In the genomic region with DNA sequence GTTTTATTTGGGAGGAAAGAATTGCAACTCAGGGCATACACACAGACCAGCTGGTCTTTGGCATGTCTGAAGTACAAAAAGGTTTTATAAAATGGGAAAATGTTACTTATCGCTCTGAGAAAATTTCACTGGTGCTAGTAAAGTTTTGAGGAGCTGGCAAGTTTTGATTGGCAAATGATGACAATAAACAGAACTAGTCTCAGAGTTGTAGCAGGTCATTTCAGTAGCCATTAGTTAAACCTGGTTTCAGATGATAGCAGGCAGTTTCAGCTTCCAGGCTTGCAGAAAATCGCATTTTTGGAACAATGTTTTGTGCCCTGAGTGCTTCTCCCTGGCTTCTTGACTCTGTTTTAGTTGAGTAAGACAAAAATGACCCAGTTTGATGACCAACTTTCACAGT, we compare ENCODE assay signal across 19 cellular contexts. TPM values are rescaled to one million over a fixed set of nuclear protein-coding genes. Genes with fewer than 3 reads are reported as not detected.
A peak's percentile ranks its signal among the peaks of the same experiment; 100 is the strongest.
DNase-seq lines count a peak whose midpoint lies in the region; ATAC-seq, FAIRE-seq and TF ChIP-seq lines count a peak whose summit lies in the region.
"Had no signal": no experiment of that assay in that cellular context is flagged by ENCODE, and none has a peak within 500 bp of the region (broad histone marks: within the 10 kb centered on the region; RNA-seq: fewer than 3 reads in every experiment).

No MANE protein-coding gene starts in this region.

- no peak for ATAC-seq in naive thymus-derived CD4-positive, alpha-beta T cell
- no peak for ATAC-seq in GM18505 (IDR thresholded peaks at IDR 0.05; ENCODE audit: unreplicated experiment)
- no peak for ATAC-seq in HG02610 (IDR thresholded peaks at IDR 0.05; ENCODE audit: unreplicated experiment)
- ATAC-seq: lower lobe of right lung, WTC11 had no signal

- H3K27ac ChIP-seq in CD4-positive, alpha-beta memory T cell (ENCODE audit: low read depth, low read length): peak overlapping the region; percentile 11
- H3K27ac ChIP-seq in naive thymus-derived CD4-positive, alpha-beta T cell (ENCODE audit: low read depth, low read length): peak overlapping the region; percentile 77
- H3K27ac ChIP-seq: BLaER1, colonic mucosa, lower lobe of right lung had no signal

- POLR2A ChIA-PET in CD4-positive, alpha-beta memory T cell (lab: Charles Lee; ENCODE audit: partially characterized antibody): interaction anchor here (2.2 to 39.7 kb wide), 4 partner anchors 7 to 59 kb away, joined by 8 to 5737 read pairs (median 3006); partner anchors contain the start of genes B2M, PATL2, SPG11 and TRIM69
- POLR2A ChIA-PET in activated CD4-positive, alpha-beta memory T cell treated with anti-CD3 and anti-CD28 coated beads for 36 hours (lab: Charles Lee): interaction anchor here (1.1 to 21.9 kb wide), 4 partner anchors 7 to 57 kb away, joined by 6 to 1161 read pairs (median 780); partner anchors contain the start of genes B2M, PATL2, SPG11 and TRIM69
- POLR2A ChIA-PET in naive thymus-derived CD4-positive, alpha-beta T cell (lab: Charles Lee): interaction anchor here (0.6 to 39.4 kb wide), 5 partner anchors 4 to 176 kb away, joined by 3 to 3822 read pairs (median 2064); partner anchors contain the start of genes B2M, PATL2, SPG11 and TRIM69

- no peaks in the 10 kb centered on the region for H3K27me3 Mint-ChIP-seq in CD4-positive, alpha-beta memory T cell
- H3K27me3 Mint-ChIP-seq in activated CD4-positive, alpha-beta memory T cell treated with anti-CD3 and anti-CD28 coated beads for 36 hours: no peaks in the 10 kb centered on the region
- no peaks in the 10 kb centered on the region for H3K27me3 Mint-ChIP-seq in naive thymus-derived CD4-positive, alpha-beta T cell

- no peak overlapping the region for H3K4me3 ChIP-seq in CD4-positive, alpha-beta memory T cell (ENCODE audit: low read length in 2 of 2)
- H3K4me3 ChIP-seq in naive thymus-derived CD4-positive, alpha-beta T cell (ENCODE audit: low read length): no peak overlapping the region
- H3K4me3 ChIP-seq: BLaER1, colonic mucosa, lower lobe of right lung, Peyer's patch had no signal

- H3K4me1 Mint-ChIP-seq in CD4-positive, alpha-beta memory T cell: peaks cover 59 to 94% (median 78%) of the 10 kb centered on the region in 4 donors
- peaks cover 86% of the 10 kb centered on the region for H3K4me1 Mint-ChIP-seq in activated CD4-positive, alpha-beta memory T cell treated with anti-CD3 and anti-CD28 coated beads for 36 hours (ENCODE audit: low read depth)
- peaks cover 63 to 96% (median 86%) of the 10 kb centered on the region in 7 donors for H3K4me1 Mint-ChIP-seq in naive thymus-derived CD4-positive, alpha-beta T cell

- no peak for DNase-seq in CD4-positive, alpha-beta memory T cell
- DNase-seq in GM18507 (ENCODE audit: extremely low spot score, insufficient read length, low read depth) (no peak), NCI-H2107 treated with DMSO at 0.1 percent for 48 hours (lab: John Stamatoyannopoulos, UW; ENCODE audit: unreplicated experiment) (no peak)
- DNase-seq in activated CD4-positive, alpha-beta memory T cell treated with anti-CD3 and anti-CD28 coated beads for 36 hours: no peak
- DNase-seq in naive thymus-derived CD4-positive, alpha-beta T cell: no peak
- DNase-seq: colonic mucosa, DND-41, lower lobe of right lung, NCI-H2029, NCI-H526 treated with DMSO at 0.1 percent for 48 hours, Peyer's patch, retina had no signal

- peak; percentile 80 for FAIRE-seq in GM18507 (lab: Jason Lieb, UNC)
- FAIRE-seq: frontal cortex, H54 had no signal

- peaks cover 19% of the 10 kb centered on the region for H3K36me3 ChIP-seq in CD4-positive, alpha-beta memory T cell (ENCODE audit: insufficient read depth, low read length)
- H3K36me3 ChIP-seq in naive thymus-derived CD4-positive, alpha-beta T cell (ENCODE audit: control insufficient read depth in 2 of 3, insufficient read depth in 3 of 3, low read length in 3 of 3): peaks cover 18 to 19% (median 19%) of the 10 kb centered on the region in 3 experiments

- H3K4me3 Mint-ChIP-seq in CD4-positive, alpha-beta memory T cell: peak overlapping the region in 3 of 8 donors; percentile 8 to 73 (median 24)
- peak overlapping the region; percentile 20 for H3K4me3 Mint-ChIP-seq in activated CD4-positive, alpha-beta memory T cell treated with anti-CD3 and anti-CD28 coated beads for 36 hours
- peak overlapping the region in 6 of 10 donors; percentile 7 to 97 (median 62) for H3K4me3 Mint-ChIP-seq in naive thymus-derived CD4-positive, alpha-beta T cell
- H3K4me3 Mint-ChIP-seq: neural crest cell, WTC11 had no signal

- H3K36me3 Mint-ChIP-seq in CD4-positive, alpha-beta memory T cell: peaks cover 26 to 30% of the 10 kb centered on the region in 2 donors
- peaks cover 38% of the 10 kb centered on the region for H3K36me3 Mint-ChIP-seq in activated CD4-positive, alpha-beta memory T cell treated with anti-CD3 and anti-CD28 coated beads for 36 hours
- peaks cover 0 to 29% (median 21%) of the 10 kb centered on the region in 5 donors for H3K36me3 Mint-ChIP-seq in naive thymus-derived CD4-positive, alpha-beta T cell

- TF ChIP-seq POLR2A in GM18505 (IDR thresholded peaks at IDR 0.05; ENCODE audit: borderline replicate concordance, extremely low read depth, insufficient read depth, insufficient read length): no peak

- CTCF ChIA-PET in CD4-positive, alpha-beta memory T cell (lab: Charles Lee; ENCODE audit: partially characterized antibody): interaction anchor here (1.1 to 33.6 kb wide), 3 partner anchors 8 to 60 kb away, joined by 5 to 821 read pairs (median 601); partner anchors contain the start of genes SPG11 and TRIM69
- CTCF ChIA-PET in activated CD4-positive, alpha-beta memory T cell treated with anti-CD3 and anti-CD28 coated beads for 36 hours (lab: Charles Lee): interaction anchor here (0.8 to 16.5 kb wide), 5 partner anchors 9 to 133 kb away, joined by 4 to 312 read pairs (median 10); partner anchors contain the start of genes B2M, PATL2, SPG11 and TRIM69
- CTCF ChIA-PET in naive thymus-derived CD4-positive, alpha-beta T cell (lab: Charles Lee): interaction anchor here (1.4 to 12.8 kb wide), 5 partner anchors 8 to 59 kb away, joined by 3 to 171 read pairs (median 8); partner anchors contain the start of genes B2M, PATL2, SPG11 and TRIM69

- H3K9me3 Mint-ChIP-seq in CD4-positive, alpha-beta memory T cell: peaks cover 0 to 6% (median 0%) of the 10 kb centered on the region in 8 donors
- no peaks in the 10 kb centered on the region for H3K9me3 Mint-ChIP-seq in activated CD4-positive, alpha-beta memory T cell treated with anti-CD3 and anti-CD28 coated beads for 36 hours
- peaks cover 0 to 6% (median 0%) of the 10 kb centered on the region in 11 donors for H3K9me3 Mint-ChIP-seq in naive thymus-derived CD4-positive, alpha-beta T cell
- H3K9me3 Mint-ChIP-seq: neural crest cell, WTC11 had no signal

- H3K9me3 ChIP-seq in CD4-positive, alpha-beta memory T cell (ENCODE audit: control insufficient read depth in 1 of 2, low read length in 2 of 2): no peaks in the 10 kb centered on the region
- H3K9me3 ChIP-seq in naive thymus-derived CD4-positive, alpha-beta T cell (ENCODE audit: control insufficient read depth in 2 of 3, low read length in 3 of 3): no peaks in the 10 kb centered on the region
- H3K9me3 ChIP-seq: BLaER1, colonic mucosa, lower lobe of right lung, Peyer's patch had no signal

- intact Hi-C loops in CD4-positive, alpha-beta memory T cell (cut with micrococcal nuclease): no loop called here
- intact Hi-C loops in activated CD4-positive, alpha-beta memory T cell treated with anti-CD3 and anti-CD28 coated beads for 36 hours (cut with micrococcal nuclease): loop anchor here (10.0 kb wide), 2 partner anchors 417 to 897 kb away; partner anchors contain the start of genes MFAP1 and WDR76
- intact Hi-C loops in naive thymus-derived CD4-positive, alpha-beta T cell (cut with micrococcal nuclease): loop anchor here (10.0 kb wide), 1 partner anchor 897 kb away; the partner anchor contains the start of genes MFAP1 (in 2 of the 2) and WDR76 (in 2 of the 2)

- H3K4me1 ChIP-seq in CD4-positive, alpha-beta memory T cell (ENCODE audit: insufficient read depth, low read length): peaks cover 97% of the 10 kb centered on the region
- peaks cover 85% of the 10 kb centered on the region in 2 donors for H3K4me1 ChIP-seq in naive thymus-derived CD4-positive, alpha-beta T cell (ENCODE audit: control insufficient read depth in 2 of 2, insufficient read depth in 2 of 2, low read length in 2 of 2)

- H3K27me3 ChIP-seq in CD4-positive, alpha-beta memory T cell (ENCODE audit: insufficient read depth, low read length): no peaks in the 10 kb centered on the region
- no peaks in the 10 kb centered on the region for H3K27me3 ChIP-seq in naive thymus-derived CD4-positive, alpha-beta T cell (ENCODE audit: control insufficient read depth in 2 of 2, insufficient read depth in 2 of 2, low read length in 2 of 2)
- H3K27me3 ChIP-seq: BLaER1, colonic mucosa, Peyer's patch had no signal

- H3K27ac Mint-ChIP-seq in CD4-positive, alpha-beta memory T cell: peak overlapping the region; percentile 42 to 100 (median 80)
- H3K27ac Mint-ChIP-seq in activated CD4-positive, alpha-beta memory T cell treated with anti-CD3 and anti-CD28 coated beads for 36 hours: peak overlapping the region; percentile 92
- H3K27ac Mint-ChIP-seq in naive thymus-derived CD4-positive, alpha-beta T cell: peak overlapping the region; percentile 86 to 100 (median 95)
- H3K27ac Mint-ChIP-seq: WTC11 had no signal

RNA-seq across cellular contexts. Expression of gene B2M, which starts 10.7 kb away (rescaled TPM):
- 1,000 to 10,000 TPM; 7,421 to 7,929 TPM for total RNA-seq in CD4-positive, alpha-beta memory T cell
- polyA plus RNA-seq in CD4-positive, alpha-beta memory T cell: over 10,000 TPM; 34,708 to 62,423 TPM
- total RNA-seq in activated CD4-positive, alpha-beta memory T cell treated with anti-CD3 and anti-CD28 coated beads for 36 hours: 1,000 to 10,000 TPM; 6,098 to 6,314 TPM
- 1,000 to 10,000 TPM; 4,325 to 8,698 (median 6,221) TPM for total RNA-seq in naive thymus-derived CD4-positive, alpha-beta T cell
- polyA plus RNA-seq in naive thymus-derived CD4-positive, alpha-beta T cell: over 10,000 TPM; 23,113 to 34,374 TPM

RNA-seq across cellular contexts. Expression of gene PATL2, which starts 10.9 kb away (rescaled TPM):
- 10 to 100 TPM; 62.1 to 62.8 TPM for total RNA-seq in CD4-positive, alpha-beta memory T cell
- 1 to 10 TPM; 5.7 to 7.5 TPM for polyA plus RNA-seq in CD4-positive, alpha-beta memory T cell
- 10 to 100 TPM; 16.5 to 17.2 TPM for total RNA-seq in activated CD4-positive, alpha-beta memory T cell treated with anti-CD3 and anti-CD28 coated beads for 36 hours
- 10 to 100 TPM; 37.4 to 83.8 (median 71.3) TPM for total RNA-seq in naive thymus-derived CD4-positive, alpha-beta T cell
- 10 to 100 TPM; 11.4 to 17.3 TPM for polyA plus RNA-seq in naive thymus-derived CD4-positive, alpha-beta T cell
- total RNA-seq: frontal cortex had no signal

RNA-seq across cellular contexts. Expression of gene TRIM69, which starts 14.3 kb away (rescaled TPM):
- 10 to 100 TPM; 38.1 to 40.7 TPM for total RNA-seq in CD4-positive, alpha-beta memory T cell
- 10 to 100 TPM; 25.8 to 42.0 TPM for polyA plus RNA-seq in CD4-positive, alpha-beta memory T cell
- total RNA-seq in activated CD4-positive, alpha-beta memory T cell treated with anti-CD3 and anti-CD28 coated beads for 36 hours: 10 to 100 TPM; 76.0 to 78.0 TPM
- 10 to 100 TPM; 12.4 to 65.0 (median 28.0) TPM for total RNA-seq in naive thymus-derived CD4-positive, alpha-beta T cell
- 10 to 100 TPM; 17.4 to 17.8 TPM for polyA plus RNA-seq in naive thymus-derived CD4-positive, alpha-beta T cell

RNA-seq across cellular contexts. Expression of gene SPG11, which starts 58.5 kb away (rescaled TPM):
- total RNA-seq in CD4-positive, alpha-beta memory T cell: 100 to 1,000 TPM; 112 to 121 TPM
- 10 to 100 TPM; 12.2 to 26.8 TPM for polyA plus RNA-seq in CD4-positive, alpha-beta memory T cell
- 10 to 100 TPM; 84.6 to 86.8 TPM for total RNA-seq in activated CD4-positive, alpha-beta memory T cell treated with anti-CD3 and anti-CD28 coated beads for 36 hours
- total RNA-seq in naive thymus-derived CD4-positive, alpha-beta T cell: 100 to 1,000 TPM in 4 of 5 experiments, 10 to 100 TPM in 1; 92.2 to 137 (median 131) TPM
- 10 to 100 TPM; 26.1 to 32.1 TPM for polyA plus RNA-seq in naive thymus-derived CD4-positive, alpha-beta T cell
